8 cellular contexts compared by ENCODE assay signal in the genomic region with DNA sequence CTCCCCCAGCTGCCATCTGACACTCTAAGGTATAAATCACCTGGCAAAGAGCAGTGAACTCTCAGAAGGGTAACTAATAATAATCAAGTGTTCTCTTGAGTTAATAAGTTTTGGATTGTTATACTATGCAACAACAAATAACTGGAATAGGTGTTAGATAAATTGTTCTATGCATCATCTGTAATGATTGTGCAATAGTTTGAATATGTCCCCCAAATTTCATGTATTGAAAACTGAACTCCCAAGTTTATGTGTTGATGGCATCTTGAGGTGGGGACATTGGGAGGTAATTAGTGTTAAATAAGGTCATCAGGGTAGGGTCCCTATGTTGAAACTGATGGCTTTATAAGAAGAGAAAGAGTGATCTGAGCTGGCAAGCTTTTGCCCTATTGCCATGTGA.
"Had no signal": no experiment of that assay in that cellular context is flagged by ENCODE, and none has a peak within 500 bp of the region (broad histone marks: within the 10 kb centered on the region; RNA-seq: fewer than 3 reads in every experiment).

No MANE protein-coding gene starts in this region.

- ATAC-seq: GM23338, HCT116 had no signal

- H3K4me3 Mint-ChIP-seq: GM23338, HFFc6, IgD-negative memory B cell had no signal

- H3K36me3 Mint-ChIP-seq: IgD-negative memory B cell had no signal

- H3K4me1 Mint-ChIP-seq: IgD-negative memory B cell had no signal

- H3K27ac ChIP-seq: HL-60 had no signal

- H3K4me2 ChIP-seq: GM23338 had no signal

- H3K27ac Mint-ChIP-seq: GM23338, HFFc6, IgD-negative memory B cell had no signal

- H3K27me3 Mint-ChIP-seq: IgD-negative memory B cell had no signal

- H3K36me3 ChIP-seq: HAP-1 had no signal

- H3K4me3 ChIP-seq: GM23338, HAP-1 had no signal

- H3K4me1 ChIP-seq: HAP-1 had no signal

- H2AFZ ChIP-seq: GM23338 had no signal

- DNase-seq: H7, HFFc6, KG1 had no signal

- H3K9me3 Mint-ChIP-seq: GM23338, HFFc6 had no signal

- H3K9me3 ChIP-seq: HAP-1 had no signal
